In genomic region chr5:172115541-172115982, GRCh38 we compare ENCODE assay signal across 10 cellular contexts.
DNase-seq lines count a peak whose midpoint lies in the region; ATAC-seq lines count a peak whose summit lies in the region.
"Had no signal": no experiment of that assay in that cellular context is flagged by ENCODE, and none has a peak within 500 bp of the region (broad histone marks: within the 10 kb centered on the region; RNA-seq: fewer than 3 reads in every experiment).

No MANE protein-coding gene starts in this region.

- no peaks in the 10 kb centered on the region for H3K27me3 ChIP-seq in aorta (ENCODE audit: control insufficient read depth in 1 of 2, insufficient read depth in 2 of 2, low read length in 1 of 2)

- peak overlapping the region; percentile 88 for H3K4me3 Mint-ChIP-seq in activated CD8-positive, alpha-beta memory T cell treated with anti-CD3 and anti-CD28 coated beads, Interleukin-2, amount 10 ng/mL, durations not matched to agents 7 days and 5 days

- intact Hi-C loops in aorta (cut with DNase I): no loop called here

- WGBS in aorta, 2 donors: 94 to 95% methylated on average over 4 of the region's 4 CpGs

- peak overlapping the region; percentile 98 for H3K27ac Mint-ChIP-seq in activated CD8-positive, alpha-beta memory T cell treated with anti-CD3 and anti-CD28 coated beads, Interleukin-2, amount 10 ng/mL, durations not matched to agents 7 days and 5 days

- no peak overlapping the region for H3K27ac ChIP-seq in aorta (ENCODE audit: low read depth in 1 of 2, low read length in 2 of 2)

- H3K36me3 ChIP-seq in aorta (ENCODE audit: control insufficient read depth in 1 of 2, insufficient read depth in 2 of 2, low read length in 1 of 2): no peaks in the 10 kb centered on the region

- CTCF ChIA-PET in activated CD8-positive, alpha-beta memory T cell treated with anti-CD3 and anti-CD28 coated beads, Interleukin-2, amount 10 ng/mL, durations not matched to agents 7 days and 5 days (lab: Charles Lee): interaction anchor here (0.9 to 19.9 kb wide), 6 partner anchors 55 to 167 kb away, joined by 3 to 257 read pairs (median 4); partner anchors contain the start of gene STK10

- no peak overlapping the region for H3K4me3 ChIP-seq in aorta (ENCODE audit: low read length in 2 of 2)

- H3K9me3 ChIP-seq in aorta (ENCODE audit: control insufficient read depth, low read length): no peaks in the 10 kb centered on the region

- H3K4me1 ChIP-seq in aorta (ENCODE audit: control insufficient read depth in 1 of 2, insufficient read depth in 2 of 2, low read length in 2 of 2): no peaks in the 10 kb centered on the region

- H3K27me3 Mint-ChIP-seq in activated CD8-positive, alpha-beta memory T cell treated with anti-CD3 and anti-CD28 coated beads, Interleukin-2, amount 10 ng/mL, durations not matched to agents 7 days and 5 days: no peaks in the 10 kb centered on the region

- DNase-seq in activated CD8-positive, alpha-beta memory T cell treated with anti-CD3 and anti-CD28 coated beads, Interleukin-2, amount 10 ng/mL, durations not matched to agents 7 days and 5 days: peak; percentile 75
- DNase-seq in activated CD8-positive, alpha-beta memory T cell treated with anti-CD3 and anti-CD28 coated beads, Interleukin-2, amount 50 U/mL, for 4 hours: no peak
- DNase-seq in OCI-M2 (lab: John Stamatoyannopoulos, UW; ENCODE audit: unreplicated experiment) (peak; percentile 45), cerebellar nuclear complex (lab: John Stamatoyannopoulos, UW) (peak; percentile 27 to 46), aorta (no peak)
- peak; percentile 34 for DNase-seq in stimulated activated naive CD8-positive, alpha-beta T cell treated with anti-CD3 and anti-CD28 coated beads, Interleukin-15, Interleukin-2, amounts not matched to agents 100 U/mL and 50 U/mL, for 24 hours
- no peak for DNase-seq in stimulated activated naive CD4-positive, alpha-beta T cell treated with Interleukin-2 at 50 U/mL for 16 hours (lab: John Stamatoyannopoulos, UW)
- DNase-seq: NCI-H2171, T1000 had no signal

- peaks cover 82% of the 10 kb centered on the region for H3K4me1 Mint-ChIP-seq in activated CD8-positive, alpha-beta memory T cell treated with anti-CD3 and anti-CD28 coated beads, Interleukin-2, amount 10 ng/mL, durations not matched to agents 7 days and 5 days

- no peaks in the 10 kb centered on the region for H3K9me3 Mint-ChIP-seq in activated CD8-positive, alpha-beta memory T cell treated with anti-CD3 and anti-CD28 coated beads, Interleukin-2, amount 10 ng/mL, durations not matched to agents 7 days and 5 days (ENCODE audit: low read depth)

- ATAC-seq in activated CD8-positive, alpha-beta memory T cell treated with anti-CD3 and anti-CD28 coated beads, Interleukin-2, amount 10 ng/mL, durations not matched to agents 7 days and 5 days: peak; percentile 10
- ATAC-seq in stimulated activated naive CD8-positive, alpha-beta T cell treated with anti-CD3 and anti-CD28 coated beads, Interleukin-15, Interleukin-2, amounts not matched to agents 100 U/mL and 50 U/mL, for 24 hours: no peak
- ATAC-seq in HG03378 (IDR thresholded peaks at IDR 0.05; ENCODE audit: unreplicated experiment) (no peak), aorta (ENCODE audit: low FRiP score) (no peak)

- H3K36me3 Mint-ChIP-seq in activated CD8-positive, alpha-beta memory T cell treated with anti-CD3 and anti-CD28 coated beads, Interleukin-2, amount 10 ng/mL, durations not matched to agents 7 days and 5 days: peaks cover 60% of the 10 kb centered on the region

Comparison
In these comparisons a context has a peak if more than half of its experiments do, and no peak if none do; other contexts are left out.
1. DNase-seq: peak in activated CD8-positive, alpha-beta memory T cell treated with anti-CD3 and anti-CD28 coated beads, Interleukin-2, amount 10 ng/mL, durations not matched to agents 7 days and 5 days (single experiment), OCI-M2 (single experiment), cerebellar nuclear complex (2 of 2) and stimulated activated naive CD8-positive, alpha-beta T cell treated with anti-CD3 and anti-CD28 coated beads, Interleukin-15, Interleukin-2, amounts not matched to agents 100 U/mL and 50 U/mL, for 24 hours (single experiment); none in activated CD8-positive, alpha-beta memory T cell treated with anti-CD3 and anti-CD28 coated beads, Interleukin-2, amount 50 U/mL, for 4 hours (single experiment), stimulated activated naive CD4-positive, alpha-beta T cell treated with Interleukin-2 at 50 U/mL for 16 hours (single experiment) and aorta (0 of 2).